Comparison of ENCODE assay signal across 15 cellular contexts in genomic region chr11:90242894-90243416, GRCh38. TPM values are rescaled to one million over a fixed set of nuclear protein-coding genes. Genes with fewer than 3 reads are reported as not detected.
DNase-seq lines count a peak whose midpoint lies in the region; ATAC-seq and TF ChIP-seq lines count a peak whose summit lies in the region.
"Had no signal": no experiment of that assay in that cellular context is flagged by ENCODE, and none has a peak within 500 bp of the region (broad histone marks: within the 10 kb centered on the region; RNA-seq: fewer than 3 reads in every experiment).

No MANE protein-coding gene starts in this region.

- peaks cover 3% of the 10 kb centered on the region; the same call in 2 of the 3 replicates for H3K36me3 Mint-ChIP-seq in GM23338 (ENCODE audit: low read depth)
- H3K36me3 Mint-ChIP-seq in activated T-helper 17 cell treated with anti-CD3 and anti-CD28 coated beads, Interleukin-2, amount 50 U/mL, for 72 hours (ENCODE audit: low read depth): no peaks in the 10 kb centered on the region
- no peaks in the 10 kb centered on the region for H3K36me3 Mint-ChIP-seq in nephron progenitor cell (ENCODE audit: low read depth)
- H3K36me3 Mint-ChIP-seq: CD8-positive, alpha-beta T cell had no signal

- H3K36me3 ChIP-seq in GM23338 (ENCODE audit: insufficient read depth): no peaks in the 10 kb centered on the region

- H3K79me2 ChIP-seq in GM23338 (replicated peaks; ENCODE audit: insufficient read depth): no peaks in the 10 kb centered on the region

- TF ChIP-seq CTCF in GM23338 (conservative IDR thresholded peaks at IDR 0.05; ENCODE audit: low read depth in 2 of 2) (peak; percentile 11 to 12; a peak in 1 of 4 replicates), nephron progenitor cell (IDR thresholded peaks at IDR 0.05) (no peak)

- H4K20me1 ChIP-seq in GM23338 (replicated peaks; ENCODE audit: insufficient read depth): no peaks in the 10 kb centered on the region

- H3K27me3 ChIP-seq in GM23338 (ENCODE audit: insufficient read depth): no peaks in the 10 kb centered on the region

- H3K9me3 Mint-ChIP-seq in GM23338 (peaks cover 6% of the 10 kb centered on the region), nephron progenitor cell (peaks cover 16% of the 10 kb centered on the region)
- H3K9me3 Mint-ChIP-seq in activated T-helper 17 cell treated with anti-CD3 and anti-CD28 coated beads, Interleukin-2, amount 50 U/mL, for 72 hours: no peaks in the 10 kb centered on the region
- H3K9me3 Mint-ChIP-seq: CD8-positive, alpha-beta T cell had no signal

- 0 out of 2 replicates have a peak overlapping the region, but pooled peaks have one; percentile 0 for H3K4me3 ChIP-seq in GM23338

- no peaks in the 10 kb centered on the region for H3K9me2 ChIP-seq in GM23338 (ENCODE audit: insufficient read depth)

- DNase-seq in GM23338 (ENCODE audit: low spot score) (no peak), NCI-H69 (lab: John Stamatoyannopoulos, UW) (peak; percentile 72), nephron progenitor cell (no peak), hepatic stellate cell (ENCODE audit: low spot score) (no peak)
- DNase-seq: AML-193; C1 segment of cervical spinal cord; CD8-positive, alpha-beta T cell; GDM1; KG1; NCI-H2171; NCI-H524; Right ventricle myocardium superior had no signal

- no peaks in the 10 kb centered on the region for H3F3A ChIP-seq in GM23338 (replicated peaks; ENCODE audit: low read depth)

- H3K4me1 Mint-ChIP-seq in GM23338: peaks cover 24% of the 10 kb centered on the region
- H3K4me1 Mint-ChIP-seq in activated T-helper 17 cell treated with anti-CD3 and anti-CD28 coated beads, Interleukin-2, amount 50 U/mL, for 72 hours: peaks cover 8% of the 10 kb centered on the region
- H3K4me1 Mint-ChIP-seq in nephron progenitor cell: peaks cover 38% of the 10 kb centered on the region

- peak overlapping the region; percentile 50 for H3K4me2 ChIP-seq in GM23338

- H3K27ac Mint-ChIP-seq in GM23338 (0 out of 2 replicates have a peak overlapping the region, but pooled peaks have one; percentile 8), nephron progenitor cell (peak overlapping the region; percentile 5)
- H3K27ac Mint-ChIP-seq in activated T-helper 17 cell treated with anti-CD3 and anti-CD28 coated beads, Interleukin-2, amount 50 U/mL, for 72 hours: peak overlapping the region; percentile 59
- H3K27ac Mint-ChIP-seq: CD8-positive, alpha-beta T cell had no signal

- ATAC-seq in GM23338 (peak; percentile 79), GM18909 (IDR thresholded peaks at IDR 0.05; ENCODE audit: poor library complexity, unreplicated experiment) (no peak), GM21528 (IDR thresholded peaks at IDR 0.05; ENCODE audit: low FRiP score, unreplicated experiment) (no peak)
- ATAC-seq in activated T-helper 17 cell treated with anti-CD3 and anti-CD28 coated beads, Interleukin-2, amount 50 U/mL, for 72 hours (replicated peaks): no peak
- ATAC-seq: CD8-positive, alpha-beta T cell had no signal

- H3K4me3 Mint-ChIP-seq in GM23338: no peak overlapping the region
- no peak overlapping the region for H3K4me3 Mint-ChIP-seq in activated T-helper 17 cell treated with anti-CD3 and anti-CD28 coated beads, Interleukin-2, amount 50 U/mL, for 72 hours
- H3K4me3 Mint-ChIP-seq in nephron progenitor cell: peak overlapping the region; percentile 63
- H3K4me3 Mint-ChIP-seq: CD8-positive, alpha-beta T cell had no signal

- H2AFZ ChIP-seq in GM23338: no peak overlapping the region

- peak overlapping the region; percentile 42; the same call in 1 of the 2 replicates for H3K27ac ChIP-seq in GM23338 (ENCODE audit: low read depth)

- H3K27me3 Mint-ChIP-seq in GM23338 (ENCODE audit: insufficient read depth, low read depth, poor library complexity) (peaks cover 5% of the 10 kb centered on the region), nephron progenitor cell (ENCODE audit: low read depth, poor library complexity) (no peaks in the 10 kb centered on the region)
- no peaks in the 10 kb centered on the region for H3K27me3 Mint-ChIP-seq in activated T-helper 17 cell treated with anti-CD3 and anti-CD28 coated beads, Interleukin-2, amount 50 U/mL, for 72 hours

- H3K4me1 ChIP-seq in GM23338 (ENCODE audit: insufficient read depth): peaks cover 14% of the 10 kb centered on the region

TF ChIP-seq in GM23338, 12 proteins besides CTCF, POLR2A, EP300 and RAD21:
- no peak for TF ChIP-seq ETS1 (IDR thresholded peaks at IDR 0.05)
- TF ChIP-seq ZNF462 (CRISPR knock-in tag; IDR thresholded peaks at IDR 0.05): 0 out of 2 replicates have a peak, but pooled peaks have one; percentile 12

RNA-seq across cellular contexts. Expression of gene CHORDC1, which starts 20.1 kb away (rescaled TPM):
- 109 and 133 TPM in 2 replicates for total RNA-seq in GM23338 (2014; rRNA removed; shearing (Covaris generic))
- polyA plus RNA-seq in GM23338 (2016; fragmentation: Nextera tagmentation; extraction: Ambion mirVana): 187 and 192 TPM in 2 replicates
- 100 to 1,000 TPM in 1 of 2 donors, 10 to 100 TPM in 1; 42.9 to 110 TPM for total RNA-seq in activated T-helper 17 cell treated with anti-CD3 and anti-CD28 coated beads, Interleukin-2, amount 50 U/mL, for 72 hours

Comparison
In these comparisons a context has a peak if more than half of its experiments do, and no peak if none do; other contexts are left out.
1. H3K27ac Mint-ChIP-seq: peak in every context shown above with its lines; median percentile 59 in activated T-helper 17 cell treated with anti-CD3 and anti-CD28 coated beads, Interleukin-2, amount 50 U/mL, for 72 hours; 8 in GM23338; 5 in nephron progenitor cell.